In genomic region chr2:168461178-168461941, GRCh38 we compare ENCODE assay signal across 1 cellular context.
A peak's percentile ranks its signal among the peaks of the same experiment; 100 is the strongest.
TF ChIP-seq lines count a peak whose summit lies in the region.

No MANE protein-coding gene starts in this region.

TF ChIP-seq in HepG2, 621 proteins besides CTCF, POLR2A, EP300 and RAD21:
- TF ChIP-seq NR0B2 (CRISPR knock-in tag; IDR thresholded peaks at IDR 0.05) (no peak), ZNF121 (CRISPR knock-in tag; IDR thresholded peaks at IDR 0.05) (0 out of 2 replicates have a peak, but pooled peaks have one; percentile 18)
